Comparison of ENCODE assay signal across 8 cellular contexts in genomic region chr3:71130516-71131384, GRCh38.
DNase-seq lines count a peak whose midpoint lies in the region; ATAC-seq and TF ChIP-seq lines count a peak whose summit lies in the region.

No MANE protein-coding gene starts in this region.

- no peaks in the 10 kb centered on the region for H3K9me3 ChIP-seq in transverse colon

- 7 to 12% methylated on average over 17 to 19 of the region's 19 CpGs for whole genome bisulfite sequencing in transverse colon (ENCODE audit: low coverage in 1 of 2), 2 donors

- peaks cover 33 to 89% (median 65%) of the 10 kb centered on the region in 4 donors for H3K4me1 ChIP-seq in transverse colon

- peak; percentile 85 for TF ChIP-seq POLR2A in transverse colon (IDR thresholded peaks at IDR 0.05)

- no peaks in the 10 kb centered on the region for H3K27me3 Mint-ChIP-seq in activated naive CD4-positive, alpha-beta T cell treated with anti-CD3 and anti-CD28 coated beads, Interleukin-2, amount 10 ng/mL, durations not matched to agents 7 days and 5 days
- H3K27me3 Mint-ChIP-seq in glutamatergic neuron (ENCODE audit: unreplicated experiment) (no peaks in the 10 kb centered on the region), osteocyte (ENCODE audit: unreplicated experiment) (no peaks in the 10 kb centered on the region)

- no peaks in the 10 kb centered on the region for H3K9me3 Mint-ChIP-seq in activated naive CD4-positive, alpha-beta T cell treated with anti-CD3 and anti-CD28 coated beads, Interleukin-2, amount 10 ng/mL, durations not matched to agents 7 days and 5 days
- H3K9me3 Mint-ChIP-seq in glutamatergic neuron (ENCODE audit: unreplicated experiment) (no peaks in the 10 kb centered on the region), osteocyte (ENCODE audit: unreplicated experiment) (no peaks in the 10 kb centered on the region)

- H3K27me3 ChIP-seq in transverse colon = no peaks in the 10 kb centered on the region

- H3K27ac ChIP-seq in RWPE1 = peak overlapping the region; percentile 73
- peak overlapping the region; percentile 86 to 94 (median 93) for H3K27ac ChIP-seq in transverse colon

- TF ChIP-seq CTCF in RWPE1 (conservative IDR thresholded peaks at IDR 0.05; ENCODE audit: low read depth) (no peak), glutamatergic neuron (IDR thresholded peaks at IDR 0.05; ENCODE audit: partially characterized antibody, unreplicated experiment) (no peak), osteocyte (IDR thresholded peaks at IDR 0.05) (no peak), transverse colon (IDR thresholded peaks at IDR 0.05) (no peak)

- peak overlapping the region; percentile 100 for H3K27ac Mint-ChIP-seq in activated naive CD4-positive, alpha-beta T cell treated with anti-CD3 and anti-CD28 coated beads, Interleukin-2, amount 10 ng/mL, durations not matched to agents 7 days and 5 days
- H3K27ac Mint-ChIP-seq in glutamatergic neuron (ENCODE audit: unreplicated experiment) (no peak overlapping the region), osteocyte (ENCODE audit: unreplicated experiment) (peak overlapping the region; percentile 96)

- intact Hi-C loops in transverse colon (cut with DNase I; ENCODE audit: low total_unique reads) = loop anchor here (10.0 kb wide), 3 partner anchors 114 to 454 kb away; partner anchors contain the start of gene FOXP1

- peaks cover 72% of the 10 kb centered on the region for H3K4me1 Mint-ChIP-seq in activated naive CD4-positive, alpha-beta T cell treated with anti-CD3 and anti-CD28 coated beads, Interleukin-2, amount 10 ng/mL, durations not matched to agents 7 days and 5 days
- H3K4me1 Mint-ChIP-seq in glutamatergic neuron (ENCODE audit: low read depth, unreplicated experiment) = peaks cover 27% of the 10 kb centered on the region
- H3K4me1 Mint-ChIP-seq in osteocyte (ENCODE audit: unreplicated experiment) = peaks cover 85% of the 10 kb centered on the region

- H3K4me3 ChIP-seq in transverse colon = peak overlapping the region; percentile 21 to 64 (median 45)

- in situ Hi-C loops in transverse colon (cut with MboI; ENCODE audit: low pct_ligation_motif_present in 1 of 4, low pct_unique_long_range_greater_than_20kb in 1 of 4, low sequenced_read_pairs in 3 of 4) = no loop called here

- POLR2A ChIA-PET in RWPE1 (lab: Yijun Ruan, JAX; ENCODE audit: low non-redundant PET) = no interaction called here

- DNase-seq in RWPE1 (ENCODE audit: low spot score) (peak; percentile 30), glutamatergic neuron (no peak), osteocyte (ENCODE audit: extremely low spot score, unreplicated experiment) (no peak), transverse colon (peak; percentile 79), GM19238 (ENCODE audit: insufficient read length, low spot score) (no peak)
- DNase-seq in activated naive CD4-positive, alpha-beta T cell treated with anti-CD3 and anti-CD28 coated beads, Interleukin-2, amount 10 ng/mL, durations not matched to agents 7 days and 5 days = peak; percentile 85

- ATAC-seq in GM18861 (IDR thresholded peaks at IDR 0.05; ENCODE audit: unreplicated experiment) (peak; percentile 87), HG03159 (IDR thresholded peaks at IDR 0.05; ENCODE audit: unreplicated experiment) (peak; percentile 64)

- no peak for TF ChIP-seq EP300 in transverse colon (IDR thresholded peaks at IDR 0.05; ENCODE audit: low read depth)

- peak overlapping the region; percentile 89 for H3K4me3 Mint-ChIP-seq in activated naive CD4-positive, alpha-beta T cell treated with anti-CD3 and anti-CD28 coated beads, Interleukin-2, amount 10 ng/mL, durations not matched to agents 7 days and 5 days
- H3K4me3 Mint-ChIP-seq in glutamatergic neuron (ENCODE audit: unreplicated experiment) (peak overlapping the region; percentile 72), osteocyte (ENCODE audit: unreplicated experiment) (peak overlapping the region; percentile 80)

- H3K36me3 Mint-ChIP-seq in activated naive CD4-positive, alpha-beta T cell treated with anti-CD3 and anti-CD28 coated beads, Interleukin-2, amount 10 ng/mL, durations not matched to agents 7 days and 5 days = peaks cover 10% of the 10 kb centered on the region
- H3K36me3 Mint-ChIP-seq in glutamatergic neuron (ENCODE audit: unreplicated experiment) (no peaks in the 10 kb centered on the region), osteocyte (ENCODE audit: unreplicated experiment) (no peaks in the 10 kb centered on the region)

- CTCF ChIA-PET in RWPE1 (lab: Yijun Ruan, JAX) = interaction anchor here (0.7 kb wide), 1 partner anchor 561 kb away, joined by 3 read pairs; no protein-coding TSS in a partner anchor
- CTCF ChIA-PET in activated naive CD4-positive, alpha-beta T cell treated with anti-CD3 and anti-CD28 coated beads, Interleukin-2, amount 10 ng/mL, durations not matched to agents 7 days and 5 days (lab: Charles Lee) = interaction anchor here (0.8 to 1.6 kb wide), 6 partner anchors 54 to 455 kb away, joined by 3 to 6 read pairs (median 4); no protein-coding TSS in a partner anchor

- H3K36me3 ChIP-seq in transverse colon = no peaks in the 10 kb centered on the region

Comparison
In these comparisons a context has a peak if more than half of its experiments do, and no peak if none do; other contexts are left out.
1. DNase-seq: peak in RWPE1 (single experiment), activated naive CD4-positive, alpha-beta T cell treated with anti-CD3 and anti-CD28 coated beads, Interleukin-2, amount 10 ng/mL, durations not matched to agents 7 days and 5 days (single experiment) and transverse colon (single experiment); none in glutamatergic neuron (single experiment), osteocyte (single experiment) and GM19238 (single experiment).
2. Peak in every context shown above with its lines, with median percentiles within 50 percentile points of each other: H3K4me3 Mint-ChIP-seq.